1 cellular context compared by ENCODE assay signal in the genomic region with DNA sequence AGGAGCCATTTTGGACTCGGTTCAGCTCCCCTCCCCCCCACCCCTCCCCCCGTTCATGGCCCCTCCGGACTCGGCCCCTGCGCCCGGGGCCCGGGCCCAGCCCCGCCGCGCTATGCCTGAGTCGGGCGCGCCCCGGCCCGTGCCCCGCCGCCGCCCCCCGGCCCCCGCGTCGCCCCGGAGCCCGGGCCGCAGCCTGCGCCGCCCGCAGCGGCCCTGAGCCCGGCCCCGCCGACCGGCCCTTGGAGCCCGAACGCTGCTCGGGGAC.
A peak's percentile ranks its signal among the peaks of the same experiment; 100 is the strongest.
TF ChIP-seq lines count a peak whose summit lies in the region.

No MANE protein-coding gene starts in this region.

TF ChIP-seq in HepG2, 621 proteins besides CTCF, POLR2A, EP300 and RAD21:
- TF ChIP-seq, protein P1, sequence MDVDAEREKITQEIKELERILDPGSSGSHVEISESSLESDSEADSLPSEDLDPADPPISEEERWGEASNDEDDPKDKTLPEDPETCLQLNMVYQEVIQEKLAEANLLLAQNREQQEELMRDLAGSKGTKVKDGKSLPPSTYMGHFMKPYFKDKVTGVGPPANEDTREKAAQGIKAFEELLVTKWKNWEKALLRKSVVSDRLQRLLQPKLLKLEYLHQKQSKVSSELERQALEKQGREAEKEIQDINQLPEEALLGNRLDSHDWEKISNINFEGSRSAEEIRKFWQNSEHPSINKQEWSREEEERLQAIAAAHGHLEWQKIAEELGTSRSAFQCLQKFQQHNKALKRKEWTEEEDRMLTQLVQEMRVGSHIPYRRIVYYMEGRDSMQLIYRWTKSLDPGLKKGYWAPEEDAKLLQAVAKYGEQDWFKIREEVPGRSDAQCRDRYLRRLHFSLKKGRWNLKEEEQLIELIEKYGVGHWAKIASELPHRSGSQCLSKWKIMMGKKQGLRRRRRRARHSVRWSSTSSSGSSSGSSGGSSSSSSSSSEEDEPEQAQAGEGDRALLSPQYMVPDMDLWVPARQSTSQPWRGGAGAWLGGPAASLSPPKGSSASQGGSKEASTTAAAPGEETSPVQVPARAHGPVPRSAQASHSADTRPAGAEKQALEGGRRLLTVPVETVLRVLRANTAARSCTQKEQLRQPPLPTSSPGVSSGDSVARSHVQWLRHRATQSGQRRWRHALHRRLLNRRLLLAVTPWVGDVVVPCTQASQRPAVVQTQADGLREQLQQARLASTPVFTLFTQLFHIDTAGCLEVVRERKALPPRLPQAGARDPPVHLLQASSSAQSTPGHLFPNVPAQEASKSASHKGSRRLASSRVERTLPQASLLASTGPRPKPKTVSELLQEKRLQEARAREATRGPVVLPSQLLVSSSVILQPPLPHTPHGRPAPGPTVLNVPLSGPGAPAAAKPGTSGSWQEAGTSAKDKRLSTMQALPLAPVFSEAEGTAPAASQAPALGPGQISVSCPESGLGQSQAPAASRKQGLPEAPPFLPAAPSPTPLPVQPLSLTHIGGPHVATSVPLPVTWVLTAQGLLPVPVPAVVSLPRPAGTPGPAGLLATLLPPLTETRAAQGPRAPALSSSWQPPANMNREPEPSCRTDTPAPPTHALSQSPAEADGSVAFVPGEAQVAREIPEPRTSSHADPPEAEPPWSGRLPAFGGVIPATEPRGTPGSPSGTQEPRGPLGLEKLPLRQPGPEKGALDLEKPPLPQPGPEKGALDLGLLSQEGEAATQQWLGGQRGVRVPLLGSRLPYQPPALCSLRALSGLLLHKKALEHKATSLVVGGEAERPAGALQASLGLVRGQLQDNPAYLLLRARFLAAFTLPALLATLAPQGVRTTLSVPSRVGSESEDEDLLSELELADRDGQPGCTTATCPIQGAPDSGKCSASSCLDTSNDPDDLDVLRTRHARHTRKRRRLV (CRISPR knock-in tag; IDR thresholded peaks at IDR 0.05) = no peak
- 0 out of 2 replicates have a peak, but pooled peaks have one; percentile 5 for TF ChIP-seq SP4 (CRISPR knock-in tag; IDR thresholded peaks at IDR 0.05)
